8 cellular contexts compared by ENCODE assay signal in genomic region chr6:29627762-29628418, GRCh38. TPM values are rescaled to one million over a fixed set of nuclear protein-coding genes. Genes with fewer than 3 reads are reported as not detected.
DNase-seq lines count a peak whose midpoint lies in the region; ATAC-seq and TF ChIP-seq lines count a peak whose summit lies in the region.

No MANE protein-coding gene starts in this region.

- H3K36me3 ChIP-seq in Panc1 (ENCODE audit: control insufficient read depth, insufficient read depth, low read length): peaks cover 2% of the 10 kb centered on the region; the same call in 1 of the 2 replicates
- peaks cover 0 to 9% (median 0%) of the 10 kb centered on the region in 3 experiments for H3K36me3 ChIP-seq in naive thymus-derived CD4-positive, alpha-beta T cell (ENCODE audit: control insufficient read depth in 2 of 3, insufficient read depth in 3 of 3, low read length in 3 of 3)

- H3K4me3 ChIP-seq in Panc1 (ENCODE audit: low read depth in 2 of 2, low read length in 2 of 2): peak overlapping the region; percentile 41 to 61
- peak overlapping the region; percentile 82 for H3K4me3 ChIP-seq in fibroblast of the aortic adventitia (ENCODE audit: low read depth, low read length)
- H3K4me3 ChIP-seq in naive thymus-derived CD4-positive, alpha-beta T cell (ENCODE audit: low read length): peak overlapping the region; percentile 83

- H3K9me3 ChIP-seq in Panc1 (ENCODE audit: control insufficient read depth, insufficient read depth, low read depth, low read length): no peaks in the 10 kb centered on the region
- H3K9me3 ChIP-seq in naive thymus-derived CD4-positive, alpha-beta T cell (ENCODE audit: control insufficient read depth in 2 of 3, low read length in 3 of 3): no peaks in the 10 kb centered on the region

- H3K4me1 ChIP-seq in Panc1 (ENCODE audit: control insufficient read depth, insufficient read depth, low read length): no peaks in the 10 kb centered on the region
- peaks cover 18 to 24% of the 10 kb centered on the region in 2 donors for H3K4me1 ChIP-seq in naive thymus-derived CD4-positive, alpha-beta T cell (ENCODE audit: control insufficient read depth in 2 of 2, insufficient read depth in 2 of 2, low read length in 2 of 2)

- in situ Hi-C loops in Panc1 (cut with HindIII; ENCODE audit: low pct_unique_long_range_greater_than_20kb, low sequenced_read_pairs): no loop called here

- H3K4me1 Mint-ChIP-seq in naive thymus-derived CD4-positive, alpha-beta T cell: peaks cover 34 to 52% (median 45%) of the 10 kb centered on the region in 7 donors

- peaks cover 0 to 14% (median 4%) of the 10 kb centered on the region in 5 donors for H3K36me3 Mint-ChIP-seq in naive thymus-derived CD4-positive, alpha-beta T cell

- DNase-seq in NCI-H345 (lab: John Stamatoyannopoulos, UW) (peak; percentile 53), NCI-H345 treated with DMSO at 0.1 percent for 48 hours (lab: John Stamatoyannopoulos, UW; ENCODE audit: unreplicated experiment) (no peak), Panc1 (ENCODE audit: low read depth, low spot score) (no peak), activated gamma-delta T cell (lab: John Stamatoyannopoulos, UW) (peak; percentile 35), fibroblast of the aortic adventitia (ENCODE audit: low read depth) (peak; percentile 82), stromal cell of bone marrow (ENCODE audit: low read depth) (peak; percentile 25)
- peak in 7 of 9 donors; percentile 28 to 67 (median 37) for DNase-seq in naive thymus-derived CD4-positive, alpha-beta T cell

- POLR2A ChIA-PET in Panc1 (lab: Charles Lee): no interaction called here
- POLR2A ChIA-PET in naive thymus-derived CD4-positive, alpha-beta T cell (lab: Charles Lee): interaction anchor here (1.2 to 4.9 kb wide), 2 partner anchors 13 to 22 kb away, joined by 3 to 20 read pairs; no protein-coding TSS in a partner anchor

- peaks cover 0 to 2% (median 0%) of the 10 kb centered on the region in 11 donors for H3K9me3 Mint-ChIP-seq in naive thymus-derived CD4-positive, alpha-beta T cell

- H3K27ac Mint-ChIP-seq in naive thymus-derived CD4-positive, alpha-beta T cell: peak overlapping the region in 8 of 9 donors; percentile 13 to 88 (median 68)

- TF ChIP-seq CTCF in Panc1 (IDR thresholded peaks at IDR 0.05): no peak
- TF ChIP-seq CTCF in fibroblast of the aortic adventitia (IDR thresholded peaks at IDR 0.05; ENCODE audit: insufficient read depth, low read length): no peak

- intact Hi-C loops in Panc1 (cut with micrococcal nuclease; ENCODE audit: unreplicated experiment): no loop called here
- intact Hi-C loops in naive thymus-derived CD4-positive, alpha-beta T cell (cut with micrococcal nuclease): loop anchor here in 1 of 2 donors (1.0 kb wide), 2 partner anchors 13 to 25 kb away; no protein-coding TSS in a partner anchor

- peaks cover 0 to 56% (median 0%) of the 10 kb centered on the region in 5 donors for H3K27me3 Mint-ChIP-seq in naive thymus-derived CD4-positive, alpha-beta T cell

- no TSS peak for BruUV-seq in Panc1 (replicated peaks; lab: Mats Ljungman, UMichigan)

- H3K4me3 Mint-ChIP-seq in naive thymus-derived CD4-positive, alpha-beta T cell: peak overlapping the region; percentile 88 to 96 (median 92)

- peaks cover 21% of the 10 kb centered on the region for H3K27me3 ChIP-seq in Panc1 (ENCODE audit: control insufficient read depth, insufficient read depth, low read length)
- no peaks in the 10 kb centered on the region for H3K27me3 ChIP-seq in naive thymus-derived CD4-positive, alpha-beta T cell (ENCODE audit: control insufficient read depth in 2 of 2, insufficient read depth in 2 of 2, low read length in 2 of 2)

- CTCF ChIA-PET in Panc1 (lab: Charles Lee): interaction anchor here (0.7 to 1.0 kb wide), 3 partner anchors 10 to 593 kb away, joined by 3 to 5 read pairs (median 3); no protein-coding TSS in a partner anchor
- CTCF ChIA-PET in naive thymus-derived CD4-positive, alpha-beta T cell (lab: Charles Lee): interaction anchor here (0.6 to 6.4 kb wide), 4 partner anchors 14 to 26 kb away, joined by 3 to 25 read pairs (median 5); no protein-coding TSS in a partner anchor

- peak overlapping the region; percentile 5; the same call in 1 of the 2 replicates for H3K27ac ChIP-seq in Panc1 (ENCODE audit: low read length)
- H3K27ac ChIP-seq in naive thymus-derived CD4-positive, alpha-beta T cell (ENCODE audit: low read depth, low read length): peak overlapping the region; percentile 66

- peak; percentile 37 for ATAC-seq in Panc1
- ATAC-seq in naive thymus-derived CD4-positive, alpha-beta T cell: peak; percentile 18
- ATAC-seq in HG03520 (IDR thresholded peaks at IDR 0.05; ENCODE audit: unreplicated experiment): no peak

RNA-seq across cellular contexts. Expression of gene GABBR1, which starts 5.1 kb away (rescaled TPM):
- total RNA-seq in Panc1 (2021; ENCODE audit: unreplicated experiment) (11.9 TPM), fibroblast of the aortic adventitia (ENCODE audit: low replicate concordance) (11.7 and 19.2 TPM in 2 replicates)
- 10.0 TPM for polyA plus RNA-seq in Panc1 (2012; ENCODE audit: insufficient read length)
- total RNA-seq in naive thymus-derived CD4-positive, alpha-beta T cell: 100 to 1,000 TPM in 1 of 5 experiments, 10 to 100 TPM in 4; 37.0 to 115 (median 61.9) TPM
- polyA plus RNA-seq in naive thymus-derived CD4-positive, alpha-beta T cell: 1 to 10 TPM; 1.2 to 2.2 TPM

RNA-seq across cellular contexts. Expression of gene MOG, which starts 29.0 kb away (rescaled TPM):
- not detected for total RNA-seq in Panc1 (2021; ENCODE audit: unreplicated experiment)
- not detected for polyA plus RNA-seq in Panc1 (2012; ENCODE audit: insufficient read length)
- not detected in 2 replicates for total RNA-seq in fibroblast of the aortic adventitia (ENCODE audit: low replicate concordance)
- not detected for total RNA-seq in naive thymus-derived CD4-positive, alpha-beta T cell
- not detected for polyA plus RNA-seq in naive thymus-derived CD4-positive, alpha-beta T cell

RNA-seq across cellular contexts. Expression of gene OR2H2, which starts 43.0 kb away (rescaled TPM):
- total RNA-seq in Panc1 (2021; ENCODE audit: unreplicated experiment): not detected
- polyA plus RNA-seq in Panc1 (2012; ENCODE audit: insufficient read length): not detected
- not detected in 2 replicates for total RNA-seq in fibroblast of the aortic adventitia (ENCODE audit: low replicate concordance)
- total RNA-seq in naive thymus-derived CD4-positive, alpha-beta T cell: not detected
- polyA plus RNA-seq in naive thymus-derived CD4-positive, alpha-beta T cell: not detected

RNA-seq across cellular contexts. Expression of gene ZFP57, which starts 53.1 kb away (rescaled TPM):
- not detected for total RNA-seq in Panc1 (2021; ENCODE audit: unreplicated experiment)
- polyA plus RNA-seq in Panc1 (2012; ENCODE audit: insufficient read length): not detected
- total RNA-seq in fibroblast of the aortic adventitia (ENCODE audit: low replicate concordance): 0.49 TPM in 1 of 2 replicates, not detected in the other
- 1 to 10 TPM in 2 of 5 experiments, not detected in 3; 1.7 to 2.3 TPM for total RNA-seq in naive thymus-derived CD4-positive, alpha-beta T cell
- 1 to 10 TPM in 1 of 2 donors, not detected in 1; 3.3 TPM for polyA plus RNA-seq in naive thymus-derived CD4-positive, alpha-beta T cell

Comparison
In these comparisons a context has a peak if more than half of its experiments do, and no peak if none do; other contexts are left out.
1. DNase-seq: peak in NCI-H345 (single experiment), activated gamma-delta T cell (single experiment), fibroblast of the aortic adventitia (single experiment), naive thymus-derived CD4-positive, alpha-beta T cell (7 of 9) and stromal cell of bone marrow (single experiment); none in NCI-H345 treated with DMSO at 0.1 percent for 48 hours (single experiment) and Panc1 (single experiment).
2. Peak in every context shown above with its lines, with median percentiles within 50 percentile points of each other: H3K4me3 ChIP-seq.